In genomic region chrX:129139837-129140679, GRCh38 we compare ENCODE assay signal across 21 cellular contexts.
DNase-seq lines count a peak whose midpoint lies in the region; ATAC-seq, FAIRE-seq and TF ChIP-seq lines count a peak whose summit lies in the region.
"Had no signal": no experiment of that assay in that cellular context is flagged by ENCODE, and none has a peak within 500 bp of the region (broad histone marks: within the 10 kb centered on the region; RNA-seq: fewer than 3 reads in every experiment).

No MANE protein-coding gene starts in this region.

- POLR2A ChIA-PET in A549 (lab: Yijun Ruan, JAX), result no interaction called here

- H3K9ac ChIP-seq in HUES48 (ENCODE audit: low read depth, low read length) (no peak overlapping the region), trophoblast cell (ENCODE audit: low read length) (no peak overlapping the region)

- H4K12ac ChIP-seq in trophoblast cell (ENCODE audit: low read depth, low read length), result no peak overlapping the region

- 0 out of 5 replicates have a peak, but pooled peaks of 1 of the 2 experiments have one; percentile 17 for TF ChIP-seq RAD21 in A549 (conservative IDR thresholded peaks at IDR 0.05 in 1 of 2, IDR thresholded peaks at IDR 0.05 in 1 of 2)

- no peak overlapping the region for H2BK12ac ChIP-seq in trophoblast cell (ENCODE audit: low read length)

- peaks cover 49% of the 10 kb centered on the region for H3K4me1 ChIP-seq in A549
- H3K4me1 ChIP-seq in HUES48 (ENCODE audit: control insufficient read depth, insufficient read depth, low read length), result peaks cover 14% of the 10 kb centered on the region; the same call in 1 of the 2 replicates
- H3K4me1 ChIP-seq in left lung, result no peaks in the 10 kb centered on the region
- no peaks in the 10 kb centered on the region for H3K4me1 ChIP-seq in trophoblast cell (ENCODE audit: control insufficient read depth in 1 of 2, insufficient read depth in 2 of 2, low read length in 2 of 2)
- H3K4me1 ChIP-seq: heart right ventricle, transverse colon had no signal

- peak overlapping the region; percentile 65 for H3K4me2 ChIP-seq in A549
- H3K4me2 ChIP-seq in trophoblast cell (ENCODE audit: low read length), result no peak overlapping the region

- H3K27me3 Mint-ChIP-seq in chondrocyte (ENCODE audit: low read depth), result no peaks in the 10 kb centered on the region
- H3K27me3 Mint-ChIP-seq in activated naive CD4-positive, alpha-beta T cell treated with anti-CD3 and anti-CD28 coated beads, Interleukin-2, amount 10 ng/mL, durations not matched to agents 7 days and 5 days, result no peaks in the 10 kb centered on the region
- H3K27me3 Mint-ChIP-seq: activated CD8-positive, alpha-beta T cell treated with anti-CD3 and anti-CD28 coated beads for 36 hours had no signal

- H3K4me1 Mint-ChIP-seq in chondrocyte (ENCODE audit: low read depth), result peaks cover 38% of the 10 kb centered on the region
- H3K4me1 Mint-ChIP-seq in activated naive CD4-positive, alpha-beta T cell treated with anti-CD3 and anti-CD28 coated beads, Interleukin-2, amount 10 ng/mL, durations not matched to agents 7 days and 5 days, result no peaks in the 10 kb centered on the region
- H3K4me1 Mint-ChIP-seq: activated naive CD8-positive, alpha-beta T cell treated with anti-CD3 and anti-CD28 coated beads, Interleukin-2, amount 50 U/mL, for 24 hours had no signal

- 65% methylated on average over 2 of the region's 2 CpGs for WGBS in A549 (ENCODE audit: missing lambda C conversion rate)
- no CpG with 5 or more reads among the region's 2 CpGs for WGBS in trophoblast cell (ENCODE audit: extremely low coverage, insufficient coverage, insufficient read length)

- peak overlapping the region; percentile 66 to 67 for H3K27ac ChIP-seq in A549
- peak overlapping the region; percentile 46 for H3K27ac ChIP-seq in HUES48 (ENCODE audit: low read depth, low read length)
- H3K27ac ChIP-seq in left lung, result no peak overlapping the region
- H3K27ac ChIP-seq in trophoblast cell (ENCODE audit: low read depth, low read length), result no peak overlapping the region
- H3K27ac ChIP-seq: heart right ventricle, HL-60, neutrophil, skin epidermis, transverse colon had no signal

- no peak for TF ChIP-seq EP300 in A549 (IDR thresholded peaks at IDR 0.05)

- no peak for TF ChIP-seq POLR2A in A549 (IDR thresholded peaks at IDR 0.05; ENCODE audit: low read length)

- no peaks in the 10 kb centered on the region for H3K27me3 ChIP-seq in HUES48 (ENCODE audit: control insufficient read depth, insufficient read depth, low read length)
- H3K27me3 ChIP-seq in left lung, result no peaks in the 10 kb centered on the region
- H3K27me3 ChIP-seq in trophoblast cell (ENCODE audit: insufficient read depth, low read length), result no peaks in the 10 kb centered on the region
- H3K27me3 ChIP-seq: neutrophil, transverse colon had no signal

- H4K8ac ChIP-seq in trophoblast cell (ENCODE audit: low read depth, low read length), result no peak overlapping the region

- no peak overlapping the region for H2AK5ac ChIP-seq in trophoblast cell (ENCODE audit: low read length)

- CTCF ChIA-PET in A549 (lab: Yijun Ruan, JAX), result no interaction called here
- CTCF ChIA-PET in activated naive CD4-positive, alpha-beta T cell treated with anti-CD3 and anti-CD28 coated beads, Interleukin-2, amount 10 ng/mL, durations not matched to agents 7 days and 5 days (lab: Charles Lee), result no interaction called here

- no peaks in the 10 kb centered on the region for H3K79me2 ChIP-seq in trophoblast cell (ENCODE audit: control insufficient read depth, insufficient read depth, low read length, poor library complexity)

- no peak overlapping the region for H2BK5ac ChIP-seq in trophoblast cell (ENCODE audit: low read depth, low read length, poor library complexity)

- DNase-seq in A549 (ENCODE audit: low read depth in 1 of 2, low spot score in 1 of 2), result peak in 1 of 2 experiments; percentile 78
- peak; percentile 34 for DNase-seq in NCI-H2196 (lab: John Stamatoyannopoulos, UW; ENCODE audit: unreplicated experiment)
- no peak for DNase-seq in chondrocyte (ENCODE audit: low spot score)
- no peak for DNase-seq in cerebellum (ENCODE audit: low spot score)
- DNase-seq in left lung, result no peak
- no peak for DNase-seq in trophoblast cell
- no peak for DNase-seq in activated naive CD4-positive, alpha-beta T cell treated with anti-CD3 and anti-CD28 coated beads, Interleukin-2, amount 10 ng/mL, durations not matched to agents 7 days and 5 days
- DNase-seq: activated CD8-positive, alpha-beta T cell treated with anti-CD3 and anti-CD28 coated beads for 36 hours; activated naive CD8-positive, alpha-beta T cell treated with anti-CD3 and anti-CD28 coated beads, Interleukin-2, amount 50 U/mL, for 24 hours; activated T-cell treated with anti-CD3 and anti-CD28 coated beads, Interleukin-2, amount 50 U/mL, for 72 hours; caudate nucleus; effector memory CD4-positive, alpha-beta T cell; heart right ventricle; KG1; kidney glomerular epithelial cell; NCI-H2029; transverse colon had no signal

- no peak overlapping the region for H3K4me3 Mint-ChIP-seq in chondrocyte (ENCODE audit: unreplicated experiment)
- no peak overlapping the region for H3K4me3 Mint-ChIP-seq in activated naive CD4-positive, alpha-beta T cell treated with anti-CD3 and anti-CD28 coated beads, Interleukin-2, amount 10 ng/mL, durations not matched to agents 7 days and 5 days
- H3K4me3 Mint-ChIP-seq: activated CD8-positive, alpha-beta T cell treated with anti-CD3 and anti-CD28 coated beads for 36 hours; activated naive CD8-positive, alpha-beta T cell treated with anti-CD3 and anti-CD28 coated beads, Interleukin-2, amount 50 U/mL, for 24 hours; activated T-cell treated with anti-CD3 and anti-CD28 coated beads, Interleukin-2, amount 50 U/mL, for 72 hours had no signal

- FAIRE-seq in A549 (lab: Jason Lieb, UNC), result peak; percentile 98

- no peak overlapping the region for H2AFZ ChIP-seq in trophoblast cell (ENCODE audit: insufficient read depth, low read length, poor library complexity)

- H3K23ac ChIP-seq in trophoblast cell (ENCODE audit: low read length), result no peak overlapping the region

- H4K91ac ChIP-seq in trophoblast cell (ENCODE audit: low read depth, low read length), result no peak overlapping the region

- no peak overlapping the region for H3K18ac ChIP-seq in trophoblast cell (ENCODE audit: low read length)

- H2BK120ac ChIP-seq in trophoblast cell (ENCODE audit: insufficient read depth, low read length, poor library complexity), result no peak overlapping the region

- no peaks in the 10 kb centered on the region for H3K9me3 ChIP-seq in A549
- H3K9me3 ChIP-seq in HUES48 (ENCODE audit: control insufficient read depth, insufficient read depth, low read length), result no peaks in the 10 kb centered on the region
- no peaks in the 10 kb centered on the region for H3K9me3 ChIP-seq in left lung
- H3K9me3 ChIP-seq in trophoblast cell (ENCODE audit: insufficient read depth, low read depth, low read length), result no peaks in the 10 kb centered on the region
- H3K9me3 ChIP-seq: heart right ventricle, neutrophil, transverse colon had no signal

- peak overlapping the region; percentile 83 for H3K27ac Mint-ChIP-seq in chondrocyte (ENCODE audit: unreplicated experiment)
- no peak overlapping the region for H3K27ac Mint-ChIP-seq in activated naive CD4-positive, alpha-beta T cell treated with anti-CD3 and anti-CD28 coated beads, Interleukin-2, amount 10 ng/mL, durations not matched to agents 7 days and 5 days
- H3K27ac Mint-ChIP-seq: activated CD8-positive, alpha-beta T cell treated with anti-CD3 and anti-CD28 coated beads for 36 hours; activated naive CD8-positive, alpha-beta T cell treated with anti-CD3 and anti-CD28 coated beads, Interleukin-2, amount 50 U/mL, for 24 hours; activated T-cell treated with anti-CD3 and anti-CD28 coated beads, Interleukin-2, amount 50 U/mL, for 72 hours had no signal

- no peaks in the 10 kb centered on the region for H3K36me3 Mint-ChIP-seq in chondrocyte (ENCODE audit: low read depth)
- H3K36me3 Mint-ChIP-seq in activated naive CD4-positive, alpha-beta T cell treated with anti-CD3 and anti-CD28 coated beads, Interleukin-2, amount 10 ng/mL, durations not matched to agents 7 days and 5 days, result no peaks in the 10 kb centered on the region

- no peak overlapping the region for H3K4ac ChIP-seq in trophoblast cell (ENCODE audit: low read depth, low read length)

- H3K14ac ChIP-seq in trophoblast cell (ENCODE audit: low read length), result no peak overlapping the region

- no peaks in the 10 kb centered on the region for H3K79me1 ChIP-seq in trophoblast cell (ENCODE audit: low read length)

- ATAC-seq in A549 (peak; percentile 65 to 85), left lung (no peak)
- ATAC-seq: activated CD8-positive, alpha-beta T cell treated with anti-CD3 and anti-CD28 coated beads for 36 hours; activated naive CD8-positive, alpha-beta T cell treated with anti-CD3 and anti-CD28 coated beads, Interleukin-2, amount 50 U/mL, for 24 hours; activated T-cell treated with anti-CD3 and anti-CD28 coated beads, Interleukin-2, amount 50 U/mL, for 72 hours; heart right ventricle had no signal

- H3K9me3 Mint-ChIP-seq in chondrocyte (ENCODE audit: low read depth), result no peaks in the 10 kb centered on the region
- H3K9me3 Mint-ChIP-seq in activated naive CD4-positive, alpha-beta T cell treated with anti-CD3 and anti-CD28 coated beads, Interleukin-2, amount 10 ng/mL, durations not matched to agents 7 days and 5 days, result no peaks in the 10 kb centered on the region
- H3K9me3 Mint-ChIP-seq: activated CD8-positive, alpha-beta T cell treated with anti-CD3 and anti-CD28 coated beads for 36 hours; activated naive CD8-positive, alpha-beta T cell treated with anti-CD3 and anti-CD28 coated beads, Interleukin-2, amount 50 U/mL, for 24 hours; activated T-cell treated with anti-CD3 and anti-CD28 coated beads, Interleukin-2, amount 50 U/mL, for 72 hours had no signal

- TF ChIP-seq CTCF in A549 (IDR thresholded peaks at IDR 0.05) (no peak), chondrocyte (IDR thresholded peaks at IDR 0.05) (no peak), left lung (IDR thresholded peaks at IDR 0.05) (no peak)

- H3K4me3 ChIP-seq in A549, result no peak overlapping the region
- no peak overlapping the region for H3K4me3 ChIP-seq in HUES48 (ENCODE audit: low read depth, low read length)
- H3K4me3 ChIP-seq in left lung, result no peak overlapping the region
- no peak overlapping the region for H3K4me3 ChIP-seq in trophoblast cell (ENCODE audit: low read depth, low read length)
- H3K4me3 ChIP-seq: heart right ventricle, skin epidermis, transverse colon had no signal

- no peaks in the 10 kb centered on the region for H3K36me3 ChIP-seq in HUES48 (ENCODE audit: control insufficient read depth, insufficient read depth, low read length)
- H3K36me3 ChIP-seq in left lung, result no peaks in the 10 kb centered on the region
- no peaks in the 10 kb centered on the region for H3K36me3 ChIP-seq in trophoblast cell (ENCODE audit: control insufficient read depth in 1 of 2, insufficient read depth in 2 of 2, low read length in 2 of 2)
- H3K36me3 ChIP-seq: heart right ventricle, neutrophil, transverse colon had no signal

- intact Hi-C loops in left lung (cut with DNase I), result no loop called here

TF ChIP-seq in A549, 52 proteins besides CTCF, POLR2A, EP300 and RAD21 (continues in another document):
- TF ChIP-seq MAX (IDR thresholded peaks at IDR 0.05) (peak; percentile 16; the same call in 1 of the 2 replicates), JUNB (IDR thresholded peaks at IDR 0.05) (peak; percentile 41; the same call in 1 of the 2 replicates)

Comparison
In these comparisons a context has a peak if more than half of its experiments do, and no peak if none do; other contexts are left out.
1. H3K27ac ChIP-seq: peak in A549 (2 of 2) and HUES48 (single experiment); none in left lung (0 of 2) and trophoblast cell (single experiment).